In the genomic region with DNA sequence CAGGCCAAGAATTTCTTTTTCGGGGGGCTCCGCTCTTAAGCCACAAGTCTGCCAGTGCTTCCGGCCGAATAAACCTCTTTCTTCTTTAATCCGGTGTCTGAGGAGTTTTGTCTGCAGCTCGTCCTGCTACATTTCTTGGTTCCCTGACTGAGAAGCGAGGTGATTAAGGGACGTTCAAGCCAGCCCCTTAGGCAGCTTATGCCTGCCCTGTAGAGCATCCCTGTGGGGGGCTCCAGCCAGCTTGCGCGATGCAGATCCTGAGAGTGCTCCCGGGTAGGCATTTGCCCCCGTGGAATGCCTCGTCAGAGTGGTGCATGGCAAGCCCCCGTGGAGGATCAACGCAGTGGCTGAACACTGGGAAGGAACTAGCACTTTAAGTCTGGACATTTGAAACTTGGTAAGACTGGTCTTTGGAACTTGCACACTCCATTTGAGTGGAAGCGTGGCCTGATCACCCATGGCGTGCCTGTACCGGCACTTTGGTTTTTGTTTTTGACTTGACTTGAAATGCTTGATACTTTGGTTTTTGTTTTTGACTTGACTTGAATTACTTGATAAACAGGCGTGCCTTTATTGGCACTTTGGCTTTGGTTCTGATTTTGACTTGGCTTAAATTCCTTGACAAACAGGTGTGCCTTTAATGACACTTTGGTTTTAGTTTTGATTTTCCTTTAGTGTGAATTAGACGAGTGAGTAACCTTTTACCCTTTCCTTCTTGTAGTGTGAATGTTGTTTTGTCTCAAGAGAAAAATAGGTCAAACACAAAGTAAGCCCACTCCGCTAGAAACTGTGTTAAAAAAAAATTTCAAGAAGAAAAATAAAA, we compare ENCODE assay signal across 13 cellular contexts. TPM values are rescaled to one million over a fixed set of nuclear protein-coding genes. Genes with fewer than 3 reads are reported as not detected.
A peak's percentile ranks its signal among the peaks of the same experiment; 100 is the strongest.
DNase-seq lines count a peak whose midpoint lies in the region; ATAC-seq and TF ChIP-seq lines count a peak whose summit lies in the region.
"Had no signal": no experiment of that assay in that cellular context is flagged by ENCODE, and none has a peak within 500 bp of the region (broad histone marks: within the 10 kb centered on the region; RNA-seq: fewer than 3 reads in every experiment).

No MANE protein-coding gene starts in this region.

- no peak for TF ChIP-seq POLR2A in stomach (IDR thresholded peaks at IDR 0.05)

- no peaks in the 10 kb centered on the region for H4K20me1 ChIP-seq in hepatocyte (ENCODE audit: insufficient read depth, poor library complexity, severe bottlenecking)

- no peaks in the 10 kb centered on the region for H3K9me2 ChIP-seq in hepatocyte (replicated peaks; ENCODE audit: insufficient read depth)

- POLR2A ChIA-PET in T-cell (lab: Charles Lee): no interaction called here

- peak overlapping the region; percentile 66 for H3K4me2 ChIP-seq in hepatocyte

- CTCF ChIA-PET in activated CD8-positive, alpha-beta memory T cell treated with anti-CD3 and anti-CD28 coated beads, Interleukin-2, amount 10 ng/mL, durations not matched to agents 7 days and 5 days (lab: Charles Lee): no interaction called here
- CTCF ChIA-PET in T-cell (lab: Charles Lee): no interaction called here

- TF ChIP-seq CTCF in hepatocyte (IDR thresholded peaks at IDR 0.05; ENCODE audit: poor library complexity) (no peak), stomach (IDR thresholded peaks at IDR 0.05) (no peak)

- peaks cover 2% of the 10 kb centered on the region for H3K36me3 Mint-ChIP-seq in activated CD8-positive, alpha-beta memory T cell treated with anti-CD3 and anti-CD28 coated beads, Interleukin-2, amount 10 ng/mL, durations not matched to agents 7 days and 5 days
- peaks cover 2% of the 10 kb centered on the region for H3K36me3 Mint-ChIP-seq in T-cell

- peak overlapping the region; percentile 20 for H3K27ac Mint-ChIP-seq in activated CD8-positive, alpha-beta memory T cell treated with anti-CD3 and anti-CD28 coated beads, Interleukin-2, amount 10 ng/mL, durations not matched to agents 7 days and 5 days
- H3K27ac Mint-ChIP-seq in T-cell: peak overlapping the region; percentile 83 to 88
- H3K27ac Mint-ChIP-seq: dendritic cell treated with granulocyte-macrophage colony-stimulating factor and Interleukin-4, amounts not matched to agents 40 ng/mL and 50 ng/mL, for 4 days had no signal

- H3K4me1 Mint-ChIP-seq in activated CD8-positive, alpha-beta memory T cell treated with anti-CD3 and anti-CD28 coated beads, Interleukin-2, amount 10 ng/mL, durations not matched to agents 7 days and 5 days: peaks cover 37% of the 10 kb centered on the region
- peaks cover 48 to 56% (median 55%) of the 10 kb centered on the region in 3 donors for H3K4me1 Mint-ChIP-seq in T-cell

- H3K4me1 ChIP-seq in hepatocyte (ENCODE audit: insufficient read depth) (no peaks in the 10 kb centered on the region), stomach (peaks cover 23 to 64% (median 53%) of the 10 kb centered on the region in 4 donors)
- H3K4me1 ChIP-seq in effector memory CD4-positive, alpha-beta T cell (ENCODE audit: control insufficient read depth, insufficient read depth, low read length, poor library complexity, severe bottlenecking): peaks cover 11% of the 10 kb centered on the region

- DNase-seq in activated CD8-positive, alpha-beta memory T cell treated with anti-CD3 and anti-CD28 coated beads, Interleukin-2, amount 10 ng/mL, durations not matched to agents 7 days and 5 days: no peak
- DNase-seq in activated CD8-positive, alpha-beta memory T cell treated with anti-CD3 and anti-CD28 coated beads, Interleukin-2, amount 50 U/mL, for 48 hours: no peak
- DNase-seq in T-cell (no peak), hepatocyte (ENCODE audit: low spot score) (no peak), stomach (no peak), HCEC 1CT (no peak)
- DNase-seq in effector memory CD4-positive, alpha-beta T cell: no peak
- DNase-seq: activated naive CD4-positive, alpha-beta T cell treated with anti-CD3 and anti-CD28 coated beads, Interleukin-2, amount 50 U/mL, for 16 hours; IMR-90; NCI-H524 treated with DMSO at 0.1 percent for 48 hours had no signal

- no peaks in the 10 kb centered on the region for H3K9me3 Mint-ChIP-seq in activated CD8-positive, alpha-beta memory T cell treated with anti-CD3 and anti-CD28 coated beads, Interleukin-2, amount 10 ng/mL, durations not matched to agents 7 days and 5 days (ENCODE audit: low read depth)
- no peaks in the 10 kb centered on the region for H3K9me3 Mint-ChIP-seq in T-cell

- H2AFZ ChIP-seq in hepatocyte: no peak overlapping the region

- 86% methylated on average over 21 of the region's 21 CpGs for WGBS in hepatocyte (ENCODE audit: low lambda C conversion rate, missing lambda C conversion rate)
- 65 to 78% (median 68%) methylated on average over 19 to 21 of the region's 21 CpGs for WGBS in stomach, 5 donors

- H3K4me3 Mint-ChIP-seq in activated CD8-positive, alpha-beta memory T cell treated with anti-CD3 and anti-CD28 coated beads, Interleukin-2, amount 10 ng/mL, durations not matched to agents 7 days and 5 days: peak overlapping the region; percentile 74
- peak overlapping the region; percentile 59 to 72 (median 71) for H3K4me3 Mint-ChIP-seq in T-cell
- H3K4me3 Mint-ChIP-seq: dendritic cell treated with granulocyte-macrophage colony-stimulating factor and Interleukin-4, amounts not matched to agents 40 ng/mL and 50 ng/mL, for 4 days had no signal

- H3K9me3 ChIP-seq in hepatocyte (ENCODE audit: low read depth) (no peaks in the 10 kb centered on the region), stomach (no peaks in the 10 kb centered on the region)
- no peaks in the 10 kb centered on the region for H3K9me3 ChIP-seq in effector memory CD4-positive, alpha-beta T cell (ENCODE audit: control insufficient read depth, low read length)

- H3K27me3 ChIP-seq in hepatocyte: no peaks in the 10 kb centered on the region
- no peaks in the 10 kb centered on the region for H3K27me3 ChIP-seq in stomach
- no peaks in the 10 kb centered on the region for H3K27me3 ChIP-seq in effector memory CD4-positive, alpha-beta T cell (replicated peaks; ENCODE audit: control insufficient read depth, insufficient read depth, low read length, poor library complexity, severe bottlenecking)

- intact Hi-C loops in stomach (cut with DNase I; ENCODE audit: low total_unique reads): no loop called here

- H3K27ac ChIP-seq in hepatocyte: no peak overlapping the region
- H3K27ac ChIP-seq in stomach: peak overlapping the region; percentile 22 to 97 (median 73)
- no peak overlapping the region for H3K27ac ChIP-seq in effector memory CD4-positive, alpha-beta T cell (ENCODE audit: insufficient read depth, low read length, poor library complexity, severe bottlenecking)
- H3K27ac ChIP-seq: VCaP had no signal

- H3K36me3 ChIP-seq in hepatocyte (replicated peaks; ENCODE audit: insufficient read depth, low read depth) (no peaks in the 10 kb centered on the region), stomach (no peaks in the 10 kb centered on the region)
- H3K36me3 ChIP-seq in effector memory CD4-positive, alpha-beta T cell (ENCODE audit: control insufficient read depth, insufficient read depth, low read length): no peaks in the 10 kb centered on the region

- no peaks in the 10 kb centered on the region for H3K27me3 Mint-ChIP-seq in activated CD8-positive, alpha-beta memory T cell treated with anti-CD3 and anti-CD28 coated beads, Interleukin-2, amount 10 ng/mL, durations not matched to agents 7 days and 5 days
- H3K27me3 Mint-ChIP-seq in T-cell: no peaks in the 10 kb centered on the region
- H3K27me3 Mint-ChIP-seq: dendritic cell treated with granulocyte-macrophage colony-stimulating factor and Interleukin-4, amounts not matched to agents 40 ng/mL and 50 ng/mL, for 4 days had no signal

- peaks cover 23% of the 10 kb centered on the region for H3K79me2 ChIP-seq in hepatocyte

- no peak overlapping the region for H3K4me3 ChIP-seq in hepatocyte
- peak overlapping the region in 2 of 4 donors; percentile 32 to 45 for H3K4me3 ChIP-seq in stomach
- H3K4me3 ChIP-seq in effector memory CD4-positive, alpha-beta T cell (ENCODE audit: insufficient read depth, low read depth, low read length, poor library complexity, severe bottlenecking): no peak overlapping the region

- TF ChIP-seq EP300 in stomach (IDR thresholded peaks at IDR 0.05): no peak

- ATAC-seq in activated CD8-positive, alpha-beta memory T cell treated with anti-CD3 and anti-CD28 coated beads, Interleukin-2, amount 10 ng/mL, durations not matched to agents 7 days and 5 days: no peak
- ATAC-seq in T-cell (replicated peaks in 1 of 4): no peak
- ATAC-seq in GM21717 (IDR thresholded peaks at IDR 0.05; ENCODE audit: unreplicated experiment): no peak

RNA-seq across cellular contexts. Expression of a gene that starts 6.1 kb away (rescaled TPM):
- 10 to 100 TPM; 11.7 to 13.0 TPM for total RNA-seq in activated CD8-positive, alpha-beta memory T cell treated with anti-CD3 and anti-CD28 coated beads, Interleukin-2, amount 10 ng/mL, durations not matched to agents 7 days and 5 days
- total RNA-seq in T-cell (10 to 100 TPM in 4 of 5 donors, 1 to 10 TPM in 1; 9.4 to 20.7 (median 15.8) TPM), hepatocyte (21.0 and 22.5 TPM in 2 replicates), stomach (10 to 100 TPM; 23.3 to 45.5 (median 37.9) TPM)
- polyA plus RNA-seq in hepatocyte (13.9 and 17.6 TPM in 2 replicates), stomach (10 to 100 TPM; 13.5 to 43.7 (median 22.4) TPM)

RNA-seq across cellular contexts. Expression of a gene that starts 6.1 kb away (rescaled TPM):
- total RNA-seq in activated CD8-positive, alpha-beta memory T cell treated with anti-CD3 and anti-CD28 coated beads, Interleukin-2, amount 10 ng/mL, durations not matched to agents 7 days and 5 days: 10 to 100 TPM; 20.5 to 24.5 TPM
- total RNA-seq in T-cell (10 to 100 TPM; 25.6 to 40.9 (median 35.3) TPM), hepatocyte (13.2 and 20.1 TPM in 2 replicates), stomach (10 to 100 TPM in 3 of 5 donors, 1 to 10 TPM in 2; 1.8 to 39.7 (median 13.3) TPM)
- polyA plus RNA-seq in hepatocyte (8.2 and 13.2 TPM in 2 replicates), stomach (1 to 10 TPM; 5.6 to 6.9 (median 6.7) TPM)

Comparison
In these comparisons a context has a peak if more than half of its experiments do, and no peak if none do; other contexts are left out.
1. H3K27ac ChIP-seq: peak in stomach (5 of 5); none in hepatocyte (single experiment) and effector memory CD4-positive, alpha-beta T cell (single experiment).